In the genomic region with DNA sequence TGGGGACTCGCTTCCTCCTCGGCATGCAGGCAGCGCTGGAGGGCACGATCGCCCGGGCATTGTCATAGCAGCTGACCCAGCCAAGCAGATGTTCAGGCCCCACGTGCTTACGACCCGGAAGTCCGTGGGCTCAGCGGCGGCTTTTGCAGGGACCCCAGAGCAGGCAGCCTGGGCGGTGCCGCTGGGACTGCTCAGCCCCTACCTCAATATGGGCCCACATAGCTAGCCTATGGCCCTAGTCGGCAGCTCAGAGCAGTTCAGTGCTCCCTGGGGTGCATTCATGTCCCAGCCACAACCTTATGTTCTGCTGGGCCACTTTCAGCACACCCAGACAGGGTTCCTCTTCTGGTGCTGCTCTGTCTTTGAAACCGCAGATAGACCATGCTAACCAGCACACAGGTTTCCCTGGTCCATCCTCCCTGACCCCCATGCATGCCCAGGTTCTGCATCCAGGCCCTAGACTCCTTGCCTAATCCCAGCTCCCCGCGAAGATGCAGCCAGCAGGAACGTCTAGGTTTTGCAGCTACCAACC, we compare ENCODE assay signal across 9 cellular contexts. TPM values are rescaled to one million over a fixed set of nuclear protein-coding genes. Genes with fewer than 3 reads are reported as not detected.
DNase-seq lines count a peak whose midpoint lies in the region; ATAC-seq and TF ChIP-seq lines count a peak whose summit lies in the region.
"Had no signal": no experiment of that assay in that cellular context is flagged by ENCODE, and none has a peak within 500 bp of the region (broad histone marks: within the 10 kb centered on the region; RNA-seq: fewer than 3 reads in every experiment).

No MANE protein-coding gene starts in this region.

- peak overlapping the region; percentile 78 for H3K4me2 ChIP-seq in IMR-90 (ENCODE audit: low read depth, low read length)
- H3K4me2 ChIP-seq: KMS-11 had no signal

- H3K4me3 ChIP-seq in CD8-positive, alpha-beta memory T cell (ENCODE audit: low read length) = peak overlapping the region; percentile 47
- H3K4me3 ChIP-seq in IMR-90 (ENCODE audit: insufficient read depth, low read depth, low read length) (no peak overlapping the region), esophagus (ENCODE audit: low read depth in 1 of 2, low read length in 2 of 2) (peak overlapping the region; percentile 40 to 44)

- no peak overlapping the region for H2AK5ac ChIP-seq in IMR-90 (ENCODE audit: low read depth, low read length)

- H3K14ac ChIP-seq in IMR-90 (replicated peaks; ENCODE audit: low read depth, low read length) = 0 out of 2 replicates have a peak overlapping the region, but pooled peaks have one; percentile 3

- CTCF ChIA-PET in CD8-positive, alpha-beta memory T cell (lab: Charles Lee) = interaction anchor here (0.7 to 2.6 kb wide), 7 partner anchors 9 to 366 kb away, joined by 3 to 14 read pairs (median 3); partner anchors contain the start of genes EIF4A2 and RPL39L
- CTCF ChIA-PET in IMR-90 (lab: Yijun Ruan, JAX) = no interaction called here

- H2BK20ac ChIP-seq in IMR-90 (ENCODE audit: low read depth, low read length) = no peak overlapping the region

- no peak overlapping the region for H3K4ac ChIP-seq in IMR-90 (ENCODE audit: low read depth, low read length)

- peaks cover 0 to 1% (median 0%) of the 10 kb centered on the region in 5 donors for H3K9me3 Mint-ChIP-seq in CD8-positive, alpha-beta memory T cell
- H3K9me3 Mint-ChIP-seq in naive thymus-derived CD8-positive, alpha-beta T cell = peaks cover 0 to 2% (median 0%) of the 10 kb centered on the region in 9 donors

- peak overlapping the region; percentile 76 to 95 (median 92) for H3K4me3 Mint-ChIP-seq in CD8-positive, alpha-beta memory T cell
- H3K4me3 Mint-ChIP-seq in naive thymus-derived CD8-positive, alpha-beta T cell = peak overlapping the region; percentile 87 to 98 (median 92)

- peak overlapping the region; percentile 29 to 60; a peak in 2 of 4 replicates for H4K8ac ChIP-seq in IMR-90 (ENCODE audit: low read depth in 2 of 2, low read length in 2 of 2)

- POLR2A ChIA-PET in CD8-positive, alpha-beta memory T cell (lab: Charles Lee) = interaction anchor here (0.6 to 4.8 kb wide), 7 partner anchors 11 to 392 kb away, joined by 3 to 106 read pairs (median 4); partner anchors contain the start of genes DNAJB11 and EIF4A2
- POLR2A ChIA-PET in IMR-90 (lab: Charles Lee; ENCODE audit: unreplicated experiment) = interaction anchor here (1.2 kb wide), 1 partner anchor 10 kb away, joined by 5 read pairs; the partner anchor contains the start of gene EIF4A2
- POLR2A ChIA-PET in naive thymus-derived CD8-positive, alpha-beta T cell (lab: Charles Lee) = interaction anchor here (0.6 to 7.8 kb wide), 8 partner anchors 10 to 835 kb away, joined by 3 to 216 read pairs (median 4); partner anchors contain the start of genes EIF4A2, RFC4 and TRA2B

- H4K5ac ChIP-seq in IMR-90 (ENCODE audit: low read depth, low read length) = no peak overlapping the region; the same call in 1 of the 2 replicates

- peak overlapping the region; percentile 72 for H3K23ac ChIP-seq in IMR-90 (ENCODE audit: low read depth, low read length)

- no peaks in the 10 kb centered on the region for H3K36me3 ChIP-seq in CD8-positive, alpha-beta memory T cell (ENCODE audit: insufficient read depth, low read length)
- H3K36me3 ChIP-seq in IMR-90 (ENCODE audit: control insufficient read depth, insufficient read depth, low read length) (no peaks in the 10 kb centered on the region), esophagus (ENCODE audit: control insufficient read depth in 2 of 2, insufficient read depth in 2 of 2, low read length in 1 of 2) (no peaks in the 10 kb centered on the region)

- no peaks in the 10 kb centered on the region for H3K79me1 ChIP-seq in IMR-90 (ENCODE audit: low read depth in 1 of 2, low read length in 2 of 2)

- no peak overlapping the region for H2BK5ac ChIP-seq in IMR-90 (ENCODE audit: low read depth, low read length, poor library complexity, severe bottlenecking)

- H4K91ac ChIP-seq in IMR-90 (ENCODE audit: insufficient read depth, low read depth, low read length) = no peak overlapping the region

- H4K20me1 ChIP-seq in IMR-90 (ENCODE audit: insufficient read depth, low read length) = no peaks in the 10 kb centered on the region

- H2BK15ac ChIP-seq in IMR-90 (ENCODE audit: low read depth, low read length) = no peak overlapping the region

- H3K56ac ChIP-seq in IMR-90 (ENCODE audit: extremely low read depth, insufficient read depth, low read length) = no peak overlapping the region

- ATAC-seq in GM19467 (IDR thresholded peaks at IDR 0.05; ENCODE audit: unreplicated experiment) = peak; percentile 92
- ATAC-seq in IMR-90 (ENCODE audit: low read depth) = peak; percentile 69
- peak; percentile 82 to 87 for ATAC-seq in naive thymus-derived CD8-positive, alpha-beta T cell
- peak; percentile 91 for ATAC-seq in stimulated activated naive CD8-positive, alpha-beta T cell treated with anti-CD3 and anti-CD28 coated beads, Interleukin-15, Interleukin-2, amounts not matched to agents 100 U/mL and 50 U/mL, for 24 hours

- H2AFZ ChIP-seq in IMR-90 (replicated peaks; ENCODE audit: low read length, poor library complexity) = peak overlapping the region; percentile 84

- peak overlapping the region; percentile 13; the same call in 1 of the 2 replicates for H3K9ac ChIP-seq in IMR-90 (ENCODE audit: low read depth, low read length)
- H3K9ac ChIP-seq: KMS-11 had no signal

- H2AK9ac ChIP-seq in IMR-90 (replicated peaks; ENCODE audit: low read depth, low read length, poor library complexity) = no peak overlapping the region

- TF ChIP-seq RAD21 in IMR-90 (IDR thresholded peaks at IDR 0.05; ENCODE audit: low read length) = no peak

- peak overlapping the region; percentile 42 to 97 (median 94) for H3K27ac Mint-ChIP-seq in CD8-positive, alpha-beta memory T cell
- peak overlapping the region; percentile 88 to 97 (median 94) for H3K27ac Mint-ChIP-seq in naive thymus-derived CD8-positive, alpha-beta T cell

- no peaks in the 10 kb centered on the region for H3K27me3 Mint-ChIP-seq in CD8-positive, alpha-beta memory T cell
- H3K27me3 Mint-ChIP-seq in naive thymus-derived CD8-positive, alpha-beta T cell = no peaks in the 10 kb centered on the region

- BruUV-seq in IMR-90 (replicated peaks; lab: Mats Ljungman, UMichigan) = no TSS peak

- in situ Hi-C loops in IMR-90 (cut with MboI; ENCODE audit: low sequenced_read_pairs) = no loop called here

- no peak for TF ChIP-seq POLR2A in IMR-90 (IDR thresholded peaks at IDR 0.05; ENCODE audit: low read depth, low read length)

- DNase-seq in CD8-positive, alpha-beta memory T cell = peak in 4 of 5 donors; percentile 46 to 75 (median 50)
- DNase-seq in IMR-90 (no peak), NCI-H748 treated with DMSO at 0.1 percent for 48 hours (lab: John Stamatoyannopoulos, UW) (no peak)
- DNase-seq in activated CD8-positive, alpha-beta memory T cell treated with anti-CD3 and anti-CD28 coated beads for 4 hours (ENCODE audit: low read depth in 2 of 2) = peak; percentile 44 to 45
- DNase-seq in naive thymus-derived CD8-positive, alpha-beta T cell = peak in 6 of 10 donors; percentile 13 to 75 (median 42)
- DNase-seq in stimulated activated naive CD8-positive, alpha-beta T cell treated with anti-CD3 and anti-CD28 coated beads, Interleukin-15, Interleukin-2, amounts not matched to agents 100 U/mL and 50 U/mL, for 24 hours = peak; percentile 83

- 49% methylated on average over 12 of the region's 19 CpGs; no CpG with 5 or more reads in 1 of the 2 experiments for WGBS in IMR-90 (ENCODE audit: extremely low coverage in 2 of 2, insufficient read length in 1 of 2), 2 experiments
- WGBS in esophagus, 2 donors = 28 to 30% methylated on average over 19 of the region's 19 CpGs

- no peak overlapping the region for H3K18ac ChIP-seq in IMR-90 (ENCODE audit: low read depth, low read length)

- H3K4me1 ChIP-seq in CD8-positive, alpha-beta memory T cell (ENCODE audit: insufficient read depth, low read length) = peaks cover 13% of the 10 kb centered on the region
- H3K4me1 ChIP-seq in IMR-90 (ENCODE audit: control insufficient read depth, insufficient read depth, low read length) = peaks cover 4% of the 10 kb centered on the region; the same call in 1 of the 2 replicates
- H3K4me1 ChIP-seq in esophagus (ENCODE audit: control insufficient read depth in 2 of 2, insufficient read depth in 2 of 2, low read length in 1 of 2) = peaks cover 0 to 5% of the 10 kb centered on the region in 2 donors

- peaks cover 15 to 20% (median 18%) of the 10 kb centered on the region in 3 donors for H3K4me1 Mint-ChIP-seq in CD8-positive, alpha-beta memory T cell
- H3K4me1 Mint-ChIP-seq in naive thymus-derived CD8-positive, alpha-beta T cell = peaks cover 7 to 18% (median 17%) of the 10 kb centered on the region in 4 donors

- intact Hi-C loops in IMR-90 (cut with micrococcal nuclease) = no loop called here

- H2BK120ac ChIP-seq in IMR-90 (ENCODE audit: low read depth, low read length) = no peak overlapping the region

- dilution Hi-C loops in IMR-90 (cut with HindIII; ENCODE audit: low sequenced_read_pairs, unreplicated experiment) = no loop called here

- H3K27me3 ChIP-seq in CD8-positive, alpha-beta memory T cell (ENCODE audit: insufficient read depth, low read length, poor library complexity, severe bottlenecking) = no peaks in the 10 kb centered on the region
- H3K27me3 ChIP-seq in IMR-90 (ENCODE audit: control insufficient read depth, insufficient read depth, low read length) (peaks cover 1% of the 10 kb centered on the region; the same call in 1 of the 2 replicates), esophagus (ENCODE audit: control insufficient read depth in 1 of 2, insufficient read depth in 2 of 2, low read length in 2 of 2) (no peaks in the 10 kb centered on the region)

- TF ChIP-seq CTCF in IMR-90 (conservative IDR thresholded peaks at IDR 0.05; ENCODE audit: low read depth, low read length) = no peak

- no peaks in the 10 kb centered on the region for H3K9me1 ChIP-seq in IMR-90 (ENCODE audit: insufficient read depth, low read length)

- H3K9me3 ChIP-seq in CD8-positive, alpha-beta memory T cell (ENCODE audit: low read length) = no peaks in the 10 kb centered on the region
- H3K9me3 ChIP-seq in IMR-90 (ENCODE audit: control insufficient read depth, insufficient read depth, low read length) = no peaks in the 10 kb centered on the region
- H3K9me3 ChIP-seq in esophagus (ENCODE audit: control insufficient read depth in 2 of 2, insufficient read depth in 1 of 2, low read depth in 1 of 2, low read length in 1 of 2) = no peaks in the 10 kb centered on the region

- peak overlapping the region; percentile 58 for H3K27ac ChIP-seq in CD8-positive, alpha-beta memory T cell (ENCODE audit: low read depth, low read length)
- H3K27ac ChIP-seq in IMR-90 (ENCODE audit: insufficient read depth, low read length) (no peak overlapping the region), esophagus (ENCODE audit: low read depth in 2 of 2, low read length in 1 of 2) (peak overlapping the region; percentile 1 to 54)
- H3K27ac ChIP-seq: KMS-11 had no signal

- peaks cover 0 to 3% (median 0%) of the 10 kb centered on the region in 3 donors for H3K36me3 Mint-ChIP-seq in CD8-positive, alpha-beta memory T cell
- peaks cover 0 to 1% (median 0%) of the 10 kb centered on the region in 3 donors for H3K36me3 Mint-ChIP-seq in naive thymus-derived CD8-positive, alpha-beta T cell

RNA-seq across cellular contexts. Expression of gene EIF4A2, which starts 10.4 kb away (rescaled TPM):
- 100 to 1,000 TPM; 563 to 564 TPM for total RNA-seq in CD8-positive, alpha-beta memory T cell
- polyA plus RNA-seq in CD8-positive, alpha-beta memory T cell = 211 TPM
- 310 and 449 TPM in 2 replicates for total RNA-seq in IMR-90 (2012; rRNA removed)
- polyA plus RNA-seq in IMR-90 (2012; rRNA removed) = 259 and 320 TPM in 2 replicates
- polyA plus RNA-seq in IMR-90 (2012; cell fraction: cytosol; rRNA removed) = 50.3 and 161 TPM in 2 replicates
- polyA plus RNA-seq in IMR-90 (2012; cell fraction: nucleus; rRNA removed; ENCODE audit: low replicate concordance) = 69.0 and 691 TPM in 2 replicates
- polyA plus RNA-seq in esophagus = 100 to 1,000 TPM; 184 to 241 TPM
- total RNA-seq in naive thymus-derived CD8-positive, alpha-beta T cell = 100 to 1,000 TPM; 671 to 687 TPM
- polyA plus RNA-seq in naive thymus-derived CD8-positive, alpha-beta T cell = 100 to 1,000 TPM; 221 to 293 (median 226) TPM

RNA-seq across cellular contexts. Expression of gene RFC4, which starts 33.3 kb away (rescaled TPM):
- total RNA-seq in CD8-positive, alpha-beta memory T cell = 100 to 1,000 TPM; 106 to 110 TPM
- polyA plus RNA-seq in CD8-positive, alpha-beta memory T cell = 23.9 TPM
- 19.5 and 34.4 TPM in 2 replicates for total RNA-seq in IMR-90 (2012; rRNA removed)
- 21.2 and 27.9 TPM in 2 replicates for polyA plus RNA-seq in IMR-90 (2012; rRNA removed)
- 2.6 and 6.5 TPM in 2 replicates for polyA plus RNA-seq in IMR-90 (2012; cell fraction: cytosol; rRNA removed)
- 4.0 and 15.8 TPM in 2 replicates for polyA plus RNA-seq in IMR-90 (2012; cell fraction: nucleus; rRNA removed; ENCODE audit: low replicate concordance)
- polyA plus RNA-seq in esophagus = 10 to 100 TPM; 17.8 to 18.8 TPM
- 10 to 100 TPM; 19.3 to 25.3 TPM for total RNA-seq in naive thymus-derived CD8-positive, alpha-beta T cell
- polyA plus RNA-seq in naive thymus-derived CD8-positive, alpha-beta T cell = 10 to 100 TPM; 19.2 to 22.8 (median 21.4) TPM

RNA-seq across cellular contexts. Expression of gene KNG1, which starts 55.8 kb away (rescaled TPM):
- total RNA-seq in CD8-positive, alpha-beta memory T cell = not detected
- polyA plus RNA-seq in CD8-positive, alpha-beta memory T cell = not detected
- total RNA-seq in IMR-90 (2012; rRNA removed) = not detected in 2 replicates
- not detected in 2 replicates for polyA plus RNA-seq in IMR-90 (2012; rRNA removed)
- not detected in 2 replicates for polyA plus RNA-seq in IMR-90 (2012; cell fraction: cytosol; rRNA removed)
- polyA plus RNA-seq in IMR-90 (2012; cell fraction: nucleus; rRNA removed; ENCODE audit: low replicate concordance) = not detected in 2 replicates
- polyA plus RNA-seq in esophagus = not detected
- total RNA-seq in naive thymus-derived CD8-positive, alpha-beta T cell = not detected
- polyA plus RNA-seq in naive thymus-derived CD8-positive, alpha-beta T cell = under 1 TPM in 1 of 3 donors, not detected in 2; 0.07 TPM

Comparison
In these comparisons a context has a peak if more than half of its experiments do, and no peak if none do; other contexts are left out.
1. DNase-seq: peak in CD8-positive, alpha-beta memory T cell (4 of 5), activated CD8-positive, alpha-beta memory T cell treated with anti-CD3 and anti-CD28 coated beads for 4 hours (2 of 2), naive thymus-derived CD8-positive, alpha-beta T cell (6 of 10) and stimulated activated naive CD8-positive, alpha-beta T cell treated with anti-CD3 and anti-CD28 coated beads, Interleukin-15, Interleukin-2, amounts not matched to agents 100 U/mL and 50 U/mL, for 24 hours (single experiment); none in IMR-90 (single experiment) and NCI-H748 treated with DMSO at 0.1 percent for 48 hours (single experiment).
2. Peak in every context shown above with its lines, with median percentiles within 50 percentile points of each other: ATAC-seq.